Comparison of ENCODE assay signal across 1 cellular context in the genomic region with DNA sequence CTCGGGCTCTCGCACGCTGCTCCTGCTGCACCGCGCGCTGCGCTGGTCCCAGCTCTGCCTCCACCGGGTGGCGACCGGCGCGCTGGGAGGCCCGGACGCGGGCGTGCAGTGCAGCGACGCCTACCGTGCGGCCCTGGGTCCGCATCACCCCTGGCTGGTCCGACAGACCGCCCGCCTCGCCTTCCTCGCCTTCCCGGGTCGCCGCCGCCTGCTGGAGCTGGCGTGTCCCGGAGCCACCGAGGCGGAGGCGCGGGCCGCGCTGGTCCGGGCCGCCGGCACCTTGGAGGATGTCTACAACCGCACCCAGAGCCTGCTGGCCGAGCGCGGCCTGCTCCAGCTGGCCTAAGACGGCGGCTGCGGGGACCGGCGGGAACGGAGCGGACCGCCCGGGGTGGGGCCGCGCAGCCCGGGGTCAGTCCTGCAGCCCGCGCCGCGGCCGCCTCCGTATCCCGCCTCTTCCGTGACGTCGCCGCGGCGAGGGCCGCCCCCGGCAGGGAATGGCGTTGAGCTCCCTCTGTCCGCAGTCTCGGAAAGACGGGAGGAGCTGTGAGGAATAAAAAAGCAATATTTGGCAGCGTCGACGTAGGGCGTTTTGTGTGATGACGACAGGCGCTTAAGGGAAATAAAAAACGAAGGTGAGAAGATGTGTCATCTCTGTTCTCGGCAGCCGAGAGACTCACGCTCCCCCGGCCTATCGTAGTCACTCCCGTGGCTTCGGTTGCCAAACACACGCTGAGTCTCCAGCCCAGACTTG.
A peak's percentile ranks its signal among the peaks of the same experiment; 100 is the strongest.
TF ChIP-seq lines count a peak whose summit lies in the region.

No MANE protein-coding gene starts in this region.

TF ChIP-seq in HepG2, 621 proteins besides CTCF, POLR2A, EP300 and RAD21 (continued from another document and continues in another):
- TF ChIP-seq, protein P1, sequence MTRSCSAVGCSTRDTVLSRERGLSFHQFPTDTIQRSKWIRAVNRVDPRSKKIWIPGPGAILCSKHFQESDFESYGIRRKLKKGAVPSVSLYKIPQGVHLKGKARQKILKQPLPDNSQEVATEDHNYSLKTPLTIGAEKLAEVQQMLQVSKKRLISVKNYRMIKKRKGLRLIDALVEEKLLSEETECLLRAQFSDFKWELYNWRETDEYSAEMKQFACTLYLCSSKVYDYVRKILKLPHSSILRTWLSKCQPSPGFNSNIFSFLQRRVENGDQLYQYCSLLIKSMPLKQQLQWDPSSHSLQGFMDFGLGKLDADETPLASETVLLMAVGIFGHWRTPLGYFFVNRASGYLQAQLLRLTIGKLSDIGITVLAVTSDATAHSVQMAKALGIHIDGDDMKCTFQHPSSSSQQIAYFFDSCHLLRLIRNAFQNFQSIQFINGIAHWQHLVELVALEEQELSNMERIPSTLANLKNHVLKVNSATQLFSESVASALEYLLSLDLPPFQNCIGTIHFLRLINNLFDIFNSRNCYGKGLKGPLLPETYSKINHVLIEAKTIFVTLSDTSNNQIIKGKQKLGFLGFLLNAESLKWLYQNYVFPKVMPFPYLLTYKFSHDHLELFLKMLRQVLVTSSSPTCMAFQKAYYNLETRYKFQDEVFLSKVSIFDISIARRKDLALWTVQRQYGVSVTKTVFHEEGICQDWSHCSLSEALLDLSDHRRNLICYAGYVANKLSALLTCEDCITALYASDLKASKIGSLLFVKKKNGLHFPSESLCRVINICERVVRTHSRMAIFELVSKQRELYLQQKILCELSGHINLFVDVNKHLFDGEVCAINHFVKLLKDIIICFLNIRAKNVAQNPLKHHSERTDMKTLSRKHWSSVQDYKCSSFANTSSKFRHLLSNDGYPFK (CRISPR knock-in tag; IDR thresholded peaks at IDR 0.05; ENCODE audit: borderline replicate concordance) = no peak
- TF ChIP-seq ZNF644 (CRISPR knock-in tag; IDR thresholded peaks at IDR 0.05; ENCODE audit: low read depth) (no peak), ZFY (CRISPR knock-in tag; IDR thresholded peaks at IDR 0.05) (peak; percentile 92), SOX5 (CRISPR knock-in tag; IDR thresholded peaks at IDR 0.05; ENCODE audit: borderline replicate concordance) (0 out of 2 replicates have a peak, but pooled peaks have one; percentile 8), ZNF264 (CRISPR knock-in tag; IDR thresholded peaks at IDR 0.05) (0 out of 2 replicates have a peak, but pooled peaks have one; percentile 16), ELF3 (CRISPR knock-in tag; IDR thresholded peaks at IDR 0.05) (peak; percentile 74), PLRG1 (conservative IDR thresholded peaks at IDR 0.05) (no peak), GATAD2A (CRISPR knock-in tag; IDR thresholded peaks at IDR 0.05) (no peak), ZNF788 (CRISPR knock-in tag; IDR thresholded peaks at IDR 0.05; ENCODE audit: borderline replicate concordance) (peak; percentile 32; the same call in 1 of the 2 replicates), ESRRA (CRISPR knock-in tag; IDR thresholded peaks at IDR 0.05; ENCODE audit: low read depth) (0 out of 2 replicates have a peak, but pooled peaks have one; percentile 13), ZNF780A (CRISPR knock-in tag; IDR thresholded peaks at IDR 0.05) (peak; percentile 91; the same call in 1 of the 2 replicates), SP140L (CRISPR knock-in tag; IDR thresholded peaks at IDR 0.05; ENCODE audit: borderline replicate concordance) (no peak), ZNF33B (CRISPR knock-in tag; IDR thresholded peaks at IDR 0.05) (no peak), MAFF (IDR thresholded peaks at IDR 0.05; ENCODE audit: low read depth, low read length) (no peak), ZNF878 (CRISPR knock-in tag; IDR thresholded peaks at IDR 0.05) (peak; percentile 82; the same call in 1 of the 2 replicates), CREB1 (IDR thresholded peaks at IDR 0.05) (peak; percentile 82), CREB1 (CRISPR knock-in tag; IDR thresholded peaks at IDR 0.05) (no peak), KDM1A (CRISPR knock-in tag; IDR thresholded peaks at IDR 0.05) (peak; percentile 40; the same call in 1 of the 2 replicates), IRX3 (CRISPR knock-in tag; IDR thresholded peaks at IDR 0.05; ENCODE audit: borderline replicate concordance, low read depth) (peak; percentile 66; the same call in 1 of the 2 replicates), ZNF282 (IDR thresholded peaks at IDR 0.05; ENCODE audit: partially characterized antibody) (no peak), RARA (CRISPR knock-in tag; IDR thresholded peaks at IDR 0.05) (peak; percentile 24; the same call in 1 of the 2 replicates), MATR3 (CRISPR knock-in tag; IDR thresholded peaks at IDR 0.05) (no peak), ZNF564 (CRISPR knock-in tag; IDR thresholded peaks at IDR 0.05) (peak; percentile 74; the same call in 1 of the 2 replicates), HDAC1 (CRISPR knock-in tag; IDR thresholded peaks at IDR 0.05) (peak; percentile 58; the same call in 1 of the 2 replicates), TRIM24 (CRISPR knock-in tag; IDR thresholded peaks at IDR 0.05) (no peak)
- TF ChIP-seq, protein P2, sequence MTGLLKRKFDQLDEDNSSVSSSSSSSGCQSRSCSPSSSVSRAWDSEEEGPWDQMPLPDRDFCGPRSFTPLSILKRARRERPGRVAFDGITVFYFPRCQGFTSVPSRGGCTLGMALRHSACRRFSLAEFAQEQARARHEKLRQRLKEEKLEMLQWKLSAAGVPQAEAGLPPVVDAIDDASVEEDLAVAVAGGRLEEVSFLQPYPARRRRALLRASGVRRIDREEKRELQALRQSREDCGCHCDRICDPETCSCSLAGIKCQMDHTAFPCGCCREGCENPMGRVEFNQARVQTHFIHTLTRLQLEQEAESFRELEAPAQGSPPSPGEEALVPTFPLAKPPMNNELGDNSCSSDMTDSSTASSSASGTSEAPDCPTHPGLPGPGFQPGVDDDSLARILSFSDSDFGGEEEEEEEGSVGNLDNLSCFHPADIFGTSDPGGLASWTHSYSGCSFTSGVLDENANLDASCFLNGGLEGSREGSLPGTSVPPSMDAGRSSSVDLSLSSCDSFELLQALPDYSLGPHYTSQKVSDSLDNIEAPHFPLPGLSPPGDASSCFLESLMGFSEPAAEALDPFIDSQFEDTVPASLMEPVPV (CRISPR knock-in tag; IDR thresholded peaks at IDR 0.05) = peak; percentile 78
- TF ChIP-seq, protein P3, sequence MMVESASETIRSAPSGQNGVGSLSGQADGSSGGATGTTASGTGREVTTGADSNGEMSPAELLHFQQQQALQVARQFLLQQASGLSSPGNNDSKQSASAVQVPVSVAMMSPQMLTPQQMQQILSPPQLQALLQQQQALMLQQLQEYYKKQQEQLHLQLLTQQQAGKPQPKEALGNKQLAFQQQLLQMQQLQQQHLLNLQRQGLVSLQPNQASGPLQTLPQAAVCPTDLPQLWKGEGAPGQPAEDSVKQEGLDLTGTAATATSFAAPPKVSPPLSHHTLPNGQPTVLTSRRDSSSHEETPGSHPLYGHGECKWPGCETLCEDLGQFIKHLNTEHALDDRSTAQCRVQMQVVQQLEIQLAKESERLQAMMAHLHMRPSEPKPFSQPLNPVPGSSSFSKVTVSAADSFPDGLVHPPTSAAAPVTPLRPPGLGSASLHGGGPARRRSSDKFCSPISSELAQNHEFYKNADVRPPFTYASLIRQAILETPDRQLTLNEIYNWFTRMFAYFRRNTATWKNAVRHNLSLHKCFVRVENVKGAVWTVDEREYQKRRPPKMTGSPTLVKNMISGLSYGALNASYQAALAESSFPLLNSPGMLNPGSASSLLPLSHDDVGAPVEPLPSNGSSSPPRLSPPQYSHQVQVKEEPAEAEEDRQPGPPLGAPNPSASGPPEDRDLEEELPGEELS (CRISPR knock-in tag; IDR thresholded peaks at IDR 0.05) = peak; percentile 22; the same call in 1 of the 2 replicates
- TF ChIP-seq, protein P4, sequence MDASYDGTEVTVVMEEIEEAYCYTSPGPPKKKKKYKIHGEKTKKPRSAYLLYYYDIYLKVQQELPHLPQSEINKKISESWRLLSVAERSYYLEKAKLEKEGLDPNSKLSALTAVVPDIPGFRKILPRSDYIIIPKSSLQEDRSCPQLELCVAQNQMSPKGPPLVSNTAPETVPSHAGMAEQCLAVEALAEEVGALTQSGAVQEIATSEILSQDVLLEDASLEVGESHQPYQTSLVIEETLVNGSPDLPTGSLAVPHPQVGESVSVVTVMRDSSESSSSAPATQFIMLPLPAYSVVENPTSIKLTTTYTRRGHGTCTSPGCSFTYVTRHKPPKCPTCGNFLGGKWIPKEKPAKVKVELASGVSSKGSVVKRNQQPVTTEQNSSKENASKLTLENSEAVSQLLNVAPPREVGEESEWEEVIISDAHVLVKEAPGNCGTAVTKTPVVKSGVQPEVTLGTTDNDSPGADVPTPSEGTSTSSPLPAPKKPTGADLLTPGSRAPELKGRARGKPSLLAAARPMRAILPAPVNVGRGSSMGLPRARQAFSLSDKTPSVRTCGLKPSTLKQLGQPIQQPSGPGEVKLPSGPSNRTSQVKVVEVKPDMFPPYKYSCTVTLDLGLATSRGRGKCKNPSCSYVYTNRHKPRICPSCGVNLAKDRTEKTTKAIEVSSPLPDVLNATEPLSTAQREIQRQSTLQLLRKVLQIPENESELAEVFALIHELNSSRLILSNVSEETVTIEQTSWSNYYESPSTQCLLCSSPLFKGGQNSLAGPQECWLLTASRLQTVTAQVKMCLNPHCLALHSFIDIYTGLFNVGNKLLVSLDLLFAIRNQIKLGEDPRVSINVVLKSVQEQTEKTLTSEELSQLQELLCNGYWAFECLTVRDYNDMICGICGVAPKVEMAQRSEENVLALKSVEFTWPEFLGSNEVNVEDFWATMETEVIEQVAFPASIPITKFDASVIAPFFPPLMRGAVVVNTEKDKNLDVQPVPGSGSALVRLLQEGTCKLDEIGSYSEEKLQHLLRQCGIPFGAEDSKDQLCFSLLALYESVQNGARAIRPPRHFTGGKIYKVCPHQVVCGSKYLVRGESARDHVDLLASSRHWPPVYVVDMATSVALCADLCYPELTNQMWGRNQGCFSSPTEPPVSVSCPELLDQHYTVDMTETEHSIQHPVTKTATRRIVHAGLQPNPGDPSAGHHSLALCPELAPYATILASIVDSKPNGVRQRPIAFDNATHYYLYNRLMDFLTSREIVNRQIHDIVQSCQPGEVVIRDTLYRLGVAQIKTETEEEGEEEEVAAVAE (CRISPR knock-in tag; IDR thresholded peaks at IDR 0.05; ENCODE audit: borderline replicate concordance) = no peak
- TF ChIP-seq, protein P5, sequence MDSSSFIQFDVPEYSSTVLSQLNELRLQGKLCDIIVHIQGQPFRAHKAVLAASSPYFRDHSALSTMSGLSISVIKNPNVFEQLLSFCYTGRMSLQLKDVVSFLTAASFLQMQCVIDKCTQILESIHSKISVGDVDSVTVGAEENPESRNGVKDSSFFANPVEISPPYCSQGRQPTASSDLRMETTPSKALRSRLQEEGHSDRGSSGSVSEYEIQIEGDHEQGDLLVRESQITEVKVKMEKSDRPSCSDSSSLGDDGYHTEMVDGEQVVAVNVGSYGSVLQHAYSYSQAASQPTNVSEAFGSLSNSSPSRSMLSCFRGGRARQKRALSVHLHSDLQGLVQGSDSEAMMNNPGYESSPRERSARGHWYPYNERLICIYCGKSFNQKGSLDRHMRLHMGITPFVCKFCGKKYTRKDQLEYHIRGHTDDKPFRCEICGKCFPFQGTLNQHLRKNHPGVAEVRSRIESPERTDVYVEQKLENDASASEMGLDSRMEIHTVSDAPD (CRISPR knock-in tag; IDR thresholded peaks at IDR 0.05) = peak; percentile 19; the same call in 1 of the 2 replicates
- TF ChIP-seq, protein P6, sequence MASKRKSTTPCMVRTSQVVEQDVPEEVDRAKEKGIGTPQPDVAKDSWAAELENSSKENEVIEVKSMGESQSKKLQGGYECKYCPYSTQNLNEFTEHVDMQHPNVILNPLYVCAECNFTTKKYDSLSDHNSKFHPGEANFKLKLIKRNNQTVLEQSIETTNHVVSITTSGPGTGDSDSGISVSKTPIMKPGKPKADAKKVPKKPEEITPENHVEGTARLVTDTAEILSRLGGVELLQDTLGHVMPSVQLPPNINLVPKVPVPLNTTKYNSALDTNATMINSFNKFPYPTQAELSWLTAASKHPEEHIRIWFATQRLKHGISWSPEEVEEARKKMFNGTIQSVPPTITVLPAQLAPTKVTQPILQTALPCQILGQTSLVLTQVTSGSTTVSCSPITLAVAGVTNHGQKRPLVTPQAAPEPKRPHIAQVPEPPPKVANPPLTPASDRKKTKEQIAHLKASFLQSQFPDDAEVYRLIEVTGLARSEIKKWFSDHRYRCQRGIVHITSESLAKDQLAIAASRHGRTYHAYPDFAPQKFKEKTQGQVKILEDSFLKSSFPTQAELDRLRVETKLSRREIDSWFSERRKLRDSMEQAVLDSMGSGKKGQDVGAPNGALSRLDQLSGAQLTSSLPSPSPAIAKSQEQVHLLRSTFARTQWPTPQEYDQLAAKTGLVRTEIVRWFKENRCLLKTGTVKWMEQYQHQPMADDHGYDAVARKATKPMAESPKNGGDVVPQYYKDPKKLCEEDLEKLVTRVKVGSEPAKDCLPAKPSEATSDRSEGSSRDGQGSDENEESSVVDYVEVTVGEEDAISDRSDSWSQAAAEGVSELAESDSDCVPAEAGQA (IDR thresholded peaks at IDR 0.05; ENCODE audit: low read depth) = no peak
- TF ChIP-seq, protein P6 (CRISPR knock-in tag; IDR thresholded peaks at IDR 0.05; ENCODE audit: borderline replicate concordance) = peak; percentile 53; the same call in 1 of the 2 replicates
- TF ChIP-seq, protein P7, sequence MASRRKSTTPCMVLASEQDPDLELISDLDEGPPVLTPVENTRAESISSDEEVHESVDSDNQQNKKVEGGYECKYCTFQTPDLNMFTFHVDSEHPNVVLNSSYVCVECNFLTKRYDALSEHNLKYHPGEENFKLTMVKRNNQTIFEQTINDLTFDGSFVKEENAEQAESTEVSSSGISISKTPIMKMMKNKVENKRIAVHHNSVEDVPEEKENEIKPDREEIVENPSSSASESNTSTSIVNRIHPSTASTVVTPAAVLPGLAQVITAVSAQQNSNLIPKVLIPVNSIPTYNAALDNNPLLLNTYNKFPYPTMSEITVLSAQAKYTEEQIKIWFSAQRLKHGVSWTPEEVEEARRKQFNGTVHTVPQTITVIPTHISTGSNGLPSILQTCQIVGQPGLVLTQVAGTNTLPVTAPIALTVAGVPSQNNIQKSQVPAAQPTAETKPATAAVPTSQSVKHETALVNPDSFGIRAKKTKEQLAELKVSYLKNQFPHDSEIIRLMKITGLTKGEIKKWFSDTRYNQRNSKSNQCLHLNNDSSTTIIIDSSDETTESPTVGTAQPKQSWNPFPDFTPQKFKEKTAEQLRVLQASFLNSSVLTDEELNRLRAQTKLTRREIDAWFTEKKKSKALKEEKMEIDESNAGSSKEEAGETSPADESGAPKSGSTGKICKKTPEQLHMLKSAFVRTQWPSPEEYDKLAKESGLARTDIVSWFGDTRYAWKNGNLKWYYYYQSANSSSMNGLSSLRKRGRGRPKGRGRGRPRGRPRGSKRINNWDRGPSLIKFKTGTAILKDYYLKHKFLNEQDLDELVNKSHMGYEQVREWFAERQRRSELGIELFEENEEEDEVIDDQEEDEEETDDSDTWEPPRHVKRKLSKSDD (CRISPR knock-in tag; IDR thresholded peaks at IDR 0.05; ENCODE audit: low read depth) = peak; percentile 82
